ENCODE assay signal across 1 cellular context in the genomic region with DNA sequence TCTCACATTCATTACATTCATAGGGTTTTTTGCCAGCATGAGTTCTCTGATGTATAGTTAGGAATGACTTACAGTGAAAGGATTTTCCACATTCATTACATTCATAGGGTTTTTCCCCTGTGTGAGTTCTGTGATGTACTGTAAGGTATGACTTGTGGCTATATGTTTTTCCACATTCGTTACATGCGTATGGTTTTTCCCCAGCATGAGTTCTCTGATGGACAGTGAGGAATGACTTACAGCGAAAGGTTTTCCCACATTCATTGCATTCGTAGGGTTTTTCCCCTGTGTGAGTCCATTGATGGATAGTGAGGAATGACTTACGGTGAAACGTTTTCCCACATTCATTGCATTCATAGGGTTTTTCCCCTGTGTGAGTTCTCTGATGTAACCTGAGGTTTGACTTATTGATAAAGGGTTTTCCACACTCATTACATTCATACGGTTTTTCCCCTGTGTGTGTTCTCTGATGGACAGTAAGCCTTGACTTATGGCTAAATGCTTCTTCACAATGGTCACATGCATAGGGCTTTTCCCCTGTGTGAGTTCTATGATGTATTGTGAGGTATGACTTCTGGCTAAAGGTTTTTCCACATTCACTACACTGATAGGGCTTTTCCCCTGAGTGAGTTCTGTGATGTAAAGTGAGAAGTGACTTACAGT.
TF ChIP-seq lines count a peak whose summit lies in the region.

No MANE protein-coding gene starts in this region.

TF ChIP-seq in endothelial cell of umbilical vein, 7 proteins besides CTCF, POLR2A, EP300 and RAD21:
- TF ChIP-seq JUN (IDR thresholded peaks at IDR 0.05; ENCODE audit: borderline replicate concordance, insufficient read depth, insufficient read length, low read depth) (no peak), GATA2 (IDR thresholded peaks at IDR 0.05; ENCODE audit: insufficient read depth, insufficient read length, low read depth, low read length) (no peak), POLR2AphosphoS5 (IDR thresholded peaks at IDR 0.05; ENCODE audit: insufficient read depth, low read depth, low read length) (no peak), EZH2 (IDR thresholded peaks at IDR 0.05; ENCODE audit: borderline replicate concordance, low read depth, low read length, severe bottlenecking) (no peak), FOS (IDR thresholded peaks at IDR 0.05; ENCODE audit: borderline replicate concordance, insufficient read depth, low read length) (no peak), MYC (IDR thresholded peaks at IDR 0.05; ENCODE audit: low read depth, low read length) (no peak)
- TF ChIP-seq, protein P1, sequence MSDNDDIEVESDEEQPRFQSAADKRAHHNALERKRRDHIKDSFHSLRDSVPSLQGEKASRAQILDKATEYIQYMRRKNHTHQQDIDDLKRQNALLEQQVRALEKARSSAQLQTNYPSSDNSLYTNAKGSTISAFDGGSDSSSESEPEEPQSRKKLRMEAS (IDR thresholded peaks at IDR 0.05; ENCODE audit: insufficient read depth, insufficient read length), result no peak
